Comparison of ENCODE assay signal across 8 cellular contexts in genomic region chr13:49494645-49495044, GRCh38. TPM values are rescaled to one million over a fixed set of nuclear protein-coding genes. Genes with fewer than 3 reads are reported as not detected.
DNase-seq lines count a peak whose midpoint lies in the region; ATAC-seq, FAIRE-seq and TF ChIP-seq lines count a peak whose summit lies in the region.

No MANE protein-coding gene starts in this region.

- SMC1A ChIA-PET in GM12878 (lab: Charles Lee; ENCODE audit: uncharacterized antibody, unreplicated experiment): interaction anchor here (1.1 to 3.0 kb wide), 4 partner anchors 50 to 111 kb away, joined by 3 to 21 read pairs (median 4); partner anchors contain the start of genes CAB39L and SETDB2

- peaks cover 27 to 48% (median 43%) of the 10 kb centered on the region in 7 donors for H3K4me1 Mint-ChIP-seq in naive thymus-derived CD4-positive, alpha-beta T cell

- CTCF ChIA-PET in GM12878 (lab: Yijun Ruan, JAX): interaction anchor here (1.0 to 1.3 kb wide), 6 partner anchors 9 to 141 kb away, joined by 3 to 7 read pairs (median 4); partner anchors contain the start of gene CAB39L
- CTCF ChIA-PET in naive thymus-derived CD4-positive, alpha-beta T cell (lab: Charles Lee): interaction anchor here (1.9 kb wide), 1 partner anchor 12 kb away, joined by 6 read pairs; no protein-coding TSS in a partner anchor

- H3K36me3 Mint-ChIP-seq in naive thymus-derived CD4-positive, alpha-beta T cell: peaks cover 0 to 36% (median 7%) of the 10 kb centered on the region in 5 donors

- H3K27me3 ChIP-seq in BE2C (no peaks in the 10 kb centered on the region), HUES64 (ENCODE audit: insufficient read depth, low read length) (no peaks in the 10 kb centered on the region), GM12878 (replicated peaks in 1 of 2; ENCODE audit: control insufficient read depth in 2 of 2, insufficient read depth in 2 of 2, low read length in 1 of 2) (no peaks in the 10 kb centered on the region), SJCRH30 (no peaks in the 10 kb centered on the region)
- no peaks in the 10 kb centered on the region for H3K27me3 ChIP-seq in naive thymus-derived CD4-positive, alpha-beta T cell (ENCODE audit: control insufficient read depth in 2 of 2, insufficient read depth in 2 of 2, low read length in 2 of 2)

- H4K20me1 ChIP-seq in GM12878 (ENCODE audit: control insufficient read depth, insufficient read depth): no peaks in the 10 kb centered on the region

- 92% methylated on average over 2 of the region's 2 CpGs for WGBS in HUES64
- 44% methylated on average over 2 of the region's 2 CpGs for WGBS in GM12878 (ENCODE audit: insufficient coverage, insufficient replicate concordance, low lambda C conversion rate, missing lambda C conversion rate)

- intact Hi-C loops in GM12878 (cut with micrococcal nuclease; ENCODE audit: unreplicated experiment): loop anchor here (2.0 to 10.0 kb wide), 2 partner anchors 50 to 190 kb away; partner anchors contain the start of genes CAB39L and SETDB2
- intact Hi-C loops in naive thymus-derived CD4-positive, alpha-beta T cell (cut with micrococcal nuclease): loop anchor here (1.0 to 10.0 kb wide), 17 partner anchors 46 to 1958 kb away; partner anchors contain the start of genes CAB39L (in 2 of the 2), INTS6 (in 2 of the 2), SETDB2 (in 2 of the 2) and EBPL (in 1 of the 2)
- intact Hi-C loops in posterior cingulate gyrus (cut with DNase I): loop anchor here (5.0 to 10.0 kb wide), 3 partner anchors 47 to 113 kb away; partner anchors contain the start of gene RCBTB1

- H3K9ac ChIP-seq in HUES64 (ENCODE audit: low read depth, low read length): 0 out of 2 replicates have a peak overlapping the region, but pooled peaks have one; percentile 66
- peak overlapping the region; percentile 95 for H3K9ac ChIP-seq in GM12878 (ENCODE audit: control insufficient read depth, insufficient read depth, low read length)

- no peaks in the 10 kb centered on the region for H3K27me3 Mint-ChIP-seq in naive thymus-derived CD4-positive, alpha-beta T cell

- RAD21 ChIA-PET in GM12878 (lab: Charles Lee; ENCODE audit: unreplicated experiment): interaction anchor here (1.3 to 3.9 kb wide), 3 partner anchors 12 to 51 kb away, joined by 5 to 22 read pairs (median 5); partner anchors contain the start of genes CAB39L and SETDB2

- BruUV-seq in GM12878 (replicated peaks; lab: Mats Ljungman, UMichigan): no TSS peak

- H3K4me1 ChIP-seq in BE2C: no peaks in the 10 kb centered on the region
- H3K4me1 ChIP-seq in HUES64 (ENCODE audit: insufficient read depth, low read length): 0 out of 2 replicates have a peak, but pooled peaks cover 3% of the 10 kb centered on the region
- peaks cover 6% of the 10 kb centered on the region for H3K4me1 ChIP-seq in GM12878 (ENCODE audit: control insufficient read depth, insufficient read depth, low read length)
- peaks cover 19 to 34% of the 10 kb centered on the region in 2 donors for H3K4me1 ChIP-seq in naive thymus-derived CD4-positive, alpha-beta T cell (ENCODE audit: control insufficient read depth in 2 of 2, insufficient read depth in 2 of 2, low read length in 2 of 2)
- H3K4me1 ChIP-seq in SJCRH30: peaks cover 6% of the 10 kb centered on the region

- H3K27ac ChIP-seq in HUES64 (ENCODE audit: low read depth, low read length) (no peak overlapping the region), GM12878 (ENCODE audit: control insufficient read depth, insufficient read depth) (peak overlapping the region; percentile 94), SJCRH30 (no peak overlapping the region)
- H3K27ac ChIP-seq in naive thymus-derived CD4-positive, alpha-beta T cell (ENCODE audit: low read depth, low read length): peak overlapping the region; percentile 90

- H2AFZ ChIP-seq in GM12878 (ENCODE audit: control insufficient read depth, low read depth, low read length): peak overlapping the region; percentile 15; the same call in 1 of the 2 replicates

- no peak for FAIRE-seq in GM12878 (lab: Jason Lieb, UNC)

- peak; percentile 23; the same call in 1 of the 2 replicates for TF ChIP-seq RAD21 in GM12878 (IDR thresholded peaks at IDR 0.05; ENCODE audit: insufficient read depth, low read depth, low read length)

- no peak for ATAC-seq in GM12878
- ATAC-seq in naive thymus-derived CD4-positive, alpha-beta T cell: no peak

- no peak for TF ChIP-seq POLR2A in GM12878 (IDR thresholded peaks at IDR 0.05; ENCODE audit: low read depth, low read length)

- peaks cover 10% of the 10 kb centered on the region for H3K79me2 ChIP-seq in GM12878 (ENCODE audit: control insufficient read depth, insufficient read depth, low read length)

- POLR2A ChIA-PET in GM12878 (lab: Charles Lee): interaction anchor here (1.3 to 5.8 kb wide), 2 partner anchors 40 to 50 kb away, joined by 3 to 48 read pairs; partner anchors contain the start of genes CAB39L and SETDB2
- POLR2A ChIA-PET in naive thymus-derived CD4-positive, alpha-beta T cell (lab: Charles Lee): interaction anchor here (1.8 to 3.9 kb wide), 4 partner anchors 10 to 91 kb away, joined by 6 to 85 read pairs (median 10); partner anchors contain the start of genes CAB39L, RCBTB1 and SETDB2

- in situ Hi-C loops in GM12878 (cut with MboI): no loop called here

- TF ChIP-seq EP300 in GM12878 (IDR thresholded peaks at IDR 0.05; ENCODE audit: borderline replicate concordance in 1 of 2, control insufficient read depth in 1 of 2, low read depth in 2 of 2, low read length in 2 of 2): no peak

- peak overlapping the region; percentile 70 to 99 (median 97) for H3K4me3 Mint-ChIP-seq in naive thymus-derived CD4-positive, alpha-beta T cell

- TF ChIP-seq CTCF in BE2C (IDR thresholded peaks at IDR 0.05; ENCODE audit: low read depth, low read length) (no peak), GM12878 (IDR thresholded peaks at IDR 0.05 in 2 of 3, conservative IDR thresholded peaks at IDR 0.05 in 1 of 3; ENCODE audit: control insufficient read depth in 2 of 3, extremely low read depth in 1 of 3, insufficient read depth in 1 of 3, low read depth in 3 of 3, low read length in 3 of 3) (peak in 2 of 3 experiments; percentile 10 to 12; a peak in 2 of 6 replicates)

- H3K9me3 Mint-ChIP-seq in naive thymus-derived CD4-positive, alpha-beta T cell: no peaks in the 10 kb centered on the region

- H3K4me3 ChIP-seq in BE2C (ENCODE audit: low read depth, low read length): peak overlapping the region; percentile 62
- H3K4me3 ChIP-seq in HUES64 (ENCODE audit: low read length): peak overlapping the region; percentile 58
- peak overlapping the region; percentile 78 for H3K4me3 ChIP-seq in GM12878
- H3K4me3 ChIP-seq in naive thymus-derived CD4-positive, alpha-beta T cell (ENCODE audit: low read length): peak overlapping the region; percentile 77
- no peak overlapping the region for H3K4me3 ChIP-seq in SJCRH30

- no peak for DNase-seq in BE2C
- no peak for DNase-seq in GM12878 (ENCODE audit: low read depth, low spot score)
- DNase-seq in naive thymus-derived CD4-positive, alpha-beta T cell: no peak
- no peak for DNase-seq in SW 1271 (lab: John Stamatoyannopoulos, UW)
- DNase-seq in NCI-H526 (lab: John Stamatoyannopoulos, UW): no peak
- DNase-seq in SJCRH30: no peak
- no peak for DNase-seq in posterior cingulate gyrus

- H3K36me3 ChIP-seq in BE2C (no peaks in the 10 kb centered on the region), HUES64 (ENCODE audit: insufficient read depth, low read length) (0 out of 2 replicates have a peak, but pooled peaks cover 3% of the 10 kb centered on the region), GM12878 (ENCODE audit: control insufficient read depth in 2 of 2, insufficient read depth in 2 of 2, low read length in 1 of 2) (peaks cover 0 to 11% of the 10 kb centered on the region in 2 experiments; a peak in 2 of 4 replicates), SJCRH30 (0 out of 2 replicates have a peak, but pooled peaks cover 3% of the 10 kb centered on the region)
- H3K36me3 ChIP-seq in naive thymus-derived CD4-positive, alpha-beta T cell (ENCODE audit: control insufficient read depth in 2 of 3, insufficient read depth in 3 of 3, low read length in 3 of 3): no peaks in the 10 kb centered on the region

- H3K4me2 ChIP-seq in GM12878 (ENCODE audit: control insufficient read depth, insufficient read depth): peak overlapping the region; percentile 58

- no peaks in the 10 kb centered on the region for H3K9me3 ChIP-seq in BE2C
- H3K9me3 ChIP-seq in HUES64 (ENCODE audit: insufficient read depth, low read depth, low read length): no peaks in the 10 kb centered on the region
- H3K9me3 ChIP-seq in GM12878 (replicated peaks; ENCODE audit: control insufficient read depth, insufficient read depth, low read length): no peaks in the 10 kb centered on the region
- H3K9me3 ChIP-seq in naive thymus-derived CD4-positive, alpha-beta T cell (ENCODE audit: control insufficient read depth in 2 of 3, low read length in 3 of 3): no peaks in the 10 kb centered on the region
- H3K9me3 ChIP-seq in SJCRH30 (replicated peaks): no peaks in the 10 kb centered on the region

- H3K27ac Mint-ChIP-seq in naive thymus-derived CD4-positive, alpha-beta T cell: peak overlapping the region in 8 of 9 donors; percentile 81 to 100 (median 99)

RNA-seq across cellular contexts. Expression of gene PHF11, which starts 1.1 kb away (rescaled TPM):
- polyA plus RNA-seq in BE2C (2012; ENCODE audit: insufficient read depth, insufficient read length, low read depth): 0.90 TPM
- 6.3 TPM for polyA plus RNA-seq in HUES64 (2013, experiment 1 of 2)
- polyA plus RNA-seq in HUES64 (2013, experiment 2 of 2): 7.2 TPM
- total RNA-seq in GM12878 (2013; cell fraction: nucleolus; rRNA removed): 69.4 and 73.9 TPM in 2 replicates
- total RNA-seq in GM12878 (2014; rRNA removed) (17.8 and 24.5 TPM in 2 replicates), GM12878 (2014; rRNA removed; fragmentation: Illumina TruSeq; extraction: Trizol) (35.0 and 36.3 TPM in 2 replicates), GM12878 (2021) (33.9 and 35.6 TPM in 2 replicates)
- 61.1 TPM for polyA plus RNA-seq in GM12878 (2011; ENCODE audit: low read depth)
- polyA plus RNA-seq in GM12878 (2011; rRNA removed) (77.3 and 89.2 TPM in 2 replicates), GM12878 (2014; fragmentation: Illumina TruSeq; extraction: Trizol) (50.1 and 64.6 TPM in 2 replicates), GM12878 (2014; fragmentation: Nextera tagmentation; extraction: Ambion mirVana) (10 to 100 TPM; 16.9 to 23.0 TPM), GM12878 (2014; rRNA removed) (39.7 and 40.9 TPM in 2 replicates), GM12878 (2016; fragmentation: Nextera tagmentation; extraction: Ambion mirVana) (10 to 100 TPM; 24.2 to 31.6 TPM)
- polyA plus RNA-seq in GM12878 (2011; cell fraction: cytosol; rRNA removed): 30.5 and 35.1 TPM in 2 replicates
- 74.2 and 92.7 TPM in 2 replicates for polyA plus RNA-seq in GM12878 (2011; cell fraction: nucleus; rRNA removed)
- 49.4 and 62.6 TPM in 2 replicates for polyA plus RNA-seq in GM12878 (2012)
- 25.4 and 33.2 TPM in 2 replicates for polyA minus RNA-seq in GM12878 (2011; rRNA and poly(A)+ RNA removed)
- 12.0 and 12.8 TPM in 2 replicates for polyA minus RNA-seq in GM12878 (2011; cell fraction: cytosol; rRNA and poly(A)+ RNA removed)
- polyA minus RNA-seq in GM12878 (2011; cell fraction: nucleus; rRNA and poly(A)+ RNA removed): 18.4 and 27.5 TPM in 2 replicates
- 100 to 1,000 TPM in 4 of 5 experiments, 10 to 100 TPM in 1; 96.0 to 132 (median 126) TPM for total RNA-seq in naive thymus-derived CD4-positive, alpha-beta T cell
- 10 to 100 TPM; 80.6 to 88.4 TPM for polyA plus RNA-seq in naive thymus-derived CD4-positive, alpha-beta T cell
- total RNA-seq in SJCRH30 (2014; rRNA removed; shearing (Covaris generic)): not detected in 2 replicates

RNA-seq across cellular contexts. Expression of gene SETDB2, which starts 50.6 kb away (rescaled TPM):
- polyA plus RNA-seq in BE2C (2012; ENCODE audit: insufficient read depth, insufficient read length, low read depth): 1.7 TPM
- polyA plus RNA-seq in HUES64 (2013, experiment 1 of 2): 3.9 TPM
- 4.6 TPM for polyA plus RNA-seq in HUES64 (2013, experiment 2 of 2)
- 37.4 and 39.0 TPM in 2 replicates for total RNA-seq in GM12878 (2013; cell fraction: nucleolus; rRNA removed)
- total RNA-seq in GM12878 (2014; rRNA removed) (5.7 and 6.6 TPM in 2 replicates), GM12878 (2014; rRNA removed; fragmentation: Illumina TruSeq; extraction: Trizol) (8.3 and 9.5 TPM in 2 replicates), GM12878 (2021) (5.7 and 6.6 TPM in 2 replicates)
- 2.7 TPM for polyA plus RNA-seq in GM12878 (2011; ENCODE audit: low read depth)
- polyA plus RNA-seq in GM12878 (2011; rRNA removed) (8.9 and 16.8 TPM in 2 replicates), GM12878 (2014; fragmentation: Illumina TruSeq; extraction: Trizol) (8.2 and 8.7 TPM in 2 replicates), GM12878 (2014; fragmentation: Nextera tagmentation; extraction: Ambion mirVana) (1 to 10 TPM; 1.2 to 1.4 TPM), GM12878 (2014; rRNA removed) (3.1 and 4.5 TPM in 2 replicates), GM12878 (2016; fragmentation: Nextera tagmentation; extraction: Ambion mirVana) (10 to 100 TPM in 1 of 2 experiments, 1 to 10 TPM in 1; 8.4 to 10.0 TPM)
- polyA plus RNA-seq in GM12878 (2011; cell fraction: cytosol; rRNA removed): 2.6 and 3.3 TPM in 2 replicates
- 7.7 and 8.5 TPM in 2 replicates for polyA plus RNA-seq in GM12878 (2011; cell fraction: nucleus; rRNA removed)
- polyA plus RNA-seq in GM12878 (2012): 5.1 and 7.3 TPM in 2 replicates
- polyA minus RNA-seq in GM12878 (2011; rRNA and poly(A)+ RNA removed): 5.4 and 7.6 TPM in 2 replicates
- 2.5 and 4.4 TPM in 2 replicates for polyA minus RNA-seq in GM12878 (2011; cell fraction: cytosol; rRNA and poly(A)+ RNA removed)
- 9.9 and 13.2 TPM in 2 replicates for polyA minus RNA-seq in GM12878 (2011; cell fraction: nucleus; rRNA and poly(A)+ RNA removed)
- 10 to 100 TPM; 16.7 to 30.0 (median 20.3) TPM for total RNA-seq in naive thymus-derived CD4-positive, alpha-beta T cell
- polyA plus RNA-seq in naive thymus-derived CD4-positive, alpha-beta T cell: 10 to 100 TPM; 14.3 to 15.0 TPM
- total RNA-seq in SJCRH30 (2014; rRNA removed; shearing (Covaris generic)): 8.9 and 10.9 TPM in 2 replicates

RNA-seq across cellular contexts. Expression of gene CAB39L, which starts 50.8 kb away (rescaled TPM):
- polyA plus RNA-seq in BE2C (2012; ENCODE audit: insufficient read depth, insufficient read length, low read depth): 2.6 TPM
- polyA plus RNA-seq in HUES64 (2013, experiment 1 of 2): 5.3 TPM
- 5.9 TPM for polyA plus RNA-seq in HUES64 (2013, experiment 2 of 2)
- total RNA-seq in GM12878 (2013; cell fraction: nucleolus; rRNA removed): 3.0 and 3.2 TPM in 2 replicates
- total RNA-seq in GM12878 (2014; rRNA removed) (1.2 and 1.9 TPM in 2 replicates), GM12878 (2014; rRNA removed; fragmentation: Illumina TruSeq; extraction: Trizol) (1.9 and 2.1 TPM in 2 replicates), GM12878 (2021) (2.2 and 3.0 TPM in 2 replicates)
- 2.6 TPM for polyA plus RNA-seq in GM12878 (2011; ENCODE audit: low read depth)
- polyA plus RNA-seq in GM12878 (2011; rRNA removed) (2.9 and 5.0 TPM in 2 replicates), GM12878 (2014; fragmentation: Illumina TruSeq; extraction: Trizol) (1.9 and 2.0 TPM in 2 replicates), GM12878 (2014; fragmentation: Nextera tagmentation; extraction: Ambion mirVana) (1 to 10 TPM in 1 of 2 experiments, under 1 TPM in 1; 0.88 to 1.6 TPM), GM12878 (2014; rRNA removed) (1.0 and 1.4 TPM in 2 replicates), GM12878 (2016; fragmentation: Nextera tagmentation; extraction: Ambion mirVana) (1 to 10 TPM; 1.6 to 1.8 TPM)
- 1.4 and 1.9 TPM in 2 replicates for polyA plus RNA-seq in GM12878 (2011; cell fraction: cytosol; rRNA removed)
- polyA plus RNA-seq in GM12878 (2011; cell fraction: nucleus; rRNA removed): 1.0 and 1.5 TPM in 2 replicates
- 2.8 and 3.0 TPM in 2 replicates for polyA plus RNA-seq in GM12878 (2012)
- polyA minus RNA-seq in GM12878 (2011; rRNA and poly(A)+ RNA removed): 2.8 and 3.0 TPM in 2 replicates
- polyA minus RNA-seq in GM12878 (2011; cell fraction: cytosol; rRNA and poly(A)+ RNA removed): 1.0 and 1.9 TPM in 2 replicates
- polyA minus RNA-seq in GM12878 (2011; cell fraction: nucleus; rRNA and poly(A)+ RNA removed): 1.1 and 1.2 TPM in 2 replicates
- 1 to 10 TPM; 2.9 to 5.9 (median 4.6) TPM for total RNA-seq in naive thymus-derived CD4-positive, alpha-beta T cell
- polyA plus RNA-seq in naive thymus-derived CD4-positive, alpha-beta T cell: 1 to 10 TPM; 4.3 to 4.9 TPM
- 2.4 and 3.3 TPM in 2 replicates for total RNA-seq in SJCRH30 (2014; rRNA removed; shearing (Covaris generic))

Comparison
In these comparisons a context has a peak if more than half of its experiments do, and no peak if none do; other contexts are left out.
1. H3K27ac ChIP-seq: peak in GM12878 (single experiment) and naive thymus-derived CD4-positive, alpha-beta T cell (single experiment); none in HUES64 (single experiment) and SJCRH30 (single experiment).
2. RNA of gene PHF11, which starts 1.1 kb away (total RNA-seq): 96.0 to 132 TPM in naive thymus-derived CD4-positive, alpha-beta T cell and 17.8 to 73.9 TPM in GM12878; not detected in SJCRH30; every median in the first group is over 10 times any median in the second.